2 cellular contexts compared by ENCODE assay signal in the genomic region with DNA sequence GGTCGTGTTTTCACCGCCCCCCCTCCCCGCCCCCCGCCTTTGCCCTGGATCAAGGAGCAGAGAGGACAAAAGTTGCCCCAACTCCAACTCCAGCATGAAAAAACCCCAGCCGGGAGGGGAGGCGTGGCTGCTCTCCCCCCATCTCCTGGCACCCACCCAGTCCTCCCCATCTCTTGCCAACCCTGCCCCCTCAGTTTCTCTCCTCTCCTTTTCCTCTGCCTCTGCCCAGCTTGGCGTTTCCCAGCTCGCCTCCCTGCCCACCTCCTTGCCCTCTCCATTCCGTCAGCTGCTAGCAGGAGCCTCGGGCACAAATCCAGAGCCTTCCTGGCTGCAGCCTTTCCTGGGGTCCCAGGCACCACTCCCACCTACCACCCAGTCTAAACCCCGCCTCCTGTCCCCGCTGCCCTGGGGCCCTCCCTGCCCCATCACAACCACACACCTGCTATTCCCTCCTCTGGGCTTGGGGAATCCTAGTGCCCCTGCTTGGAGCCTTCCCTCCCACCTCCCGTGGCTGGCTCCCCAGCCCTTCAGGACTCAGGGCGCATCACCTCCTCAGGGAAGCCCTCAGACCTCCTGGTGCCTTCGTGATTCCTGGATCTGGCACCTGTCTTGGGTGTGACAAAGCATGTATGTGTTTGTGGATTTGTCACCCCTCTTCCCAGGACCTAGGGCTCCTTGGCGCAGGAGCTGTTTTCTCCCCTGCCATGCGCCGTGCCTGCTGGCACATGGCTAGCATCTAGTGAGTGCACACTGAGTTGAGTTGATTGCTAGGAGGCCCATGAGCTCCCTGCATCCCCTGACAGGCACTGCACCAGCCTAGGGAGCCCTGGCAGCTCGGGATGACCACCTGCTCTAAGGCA.
TF ChIP-seq lines count a peak whose summit lies in the region.

No MANE protein-coding gene starts in this region.

TF ChIP-seq in SK-N-SH, 30 proteins besides CTCF, POLR2A, EP300 and RAD21 (continued from another document):
- TF ChIP-seq, protein P1, sequence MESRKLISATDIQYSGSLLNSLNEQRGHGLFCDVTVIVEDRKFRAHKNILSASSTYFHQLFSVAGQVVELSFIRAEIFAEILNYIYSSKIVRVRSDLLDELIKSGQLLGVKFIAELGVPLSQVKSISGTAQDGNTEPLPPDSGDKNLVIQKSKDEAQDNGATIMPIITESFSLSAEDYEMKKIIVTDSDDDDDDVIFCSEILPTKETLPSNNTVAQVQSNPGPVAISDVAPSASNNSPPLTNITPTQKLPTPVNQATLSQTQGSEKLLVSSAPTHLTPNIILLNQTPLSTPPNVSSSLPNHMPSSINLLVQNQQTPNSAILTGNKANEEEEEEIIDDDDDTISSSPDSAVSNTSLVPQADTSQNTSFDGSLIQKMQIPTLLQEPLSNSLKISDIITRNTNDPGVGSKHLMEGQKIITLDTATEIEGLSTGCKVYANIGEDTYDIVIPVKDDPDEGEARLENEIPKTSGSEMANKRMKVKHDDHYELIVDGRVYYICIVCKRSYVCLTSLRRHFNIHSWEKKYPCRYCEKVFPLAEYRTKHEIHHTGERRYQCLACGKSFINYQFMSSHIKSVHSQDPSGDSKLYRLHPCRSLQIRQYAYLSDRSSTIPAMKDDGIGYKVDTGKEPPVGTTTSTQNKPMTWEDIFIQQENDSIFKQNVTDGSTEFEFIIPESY (IDR thresholded peaks at IDR 0.05; ENCODE audit: borderline replicate concordance, low read depth): no peak
- TF ChIP-seq GATA2 (CRISPR knock-in tag; IDR thresholded peaks at IDR 0.05): no peak
- TF ChIP-seq, protein P2, sequence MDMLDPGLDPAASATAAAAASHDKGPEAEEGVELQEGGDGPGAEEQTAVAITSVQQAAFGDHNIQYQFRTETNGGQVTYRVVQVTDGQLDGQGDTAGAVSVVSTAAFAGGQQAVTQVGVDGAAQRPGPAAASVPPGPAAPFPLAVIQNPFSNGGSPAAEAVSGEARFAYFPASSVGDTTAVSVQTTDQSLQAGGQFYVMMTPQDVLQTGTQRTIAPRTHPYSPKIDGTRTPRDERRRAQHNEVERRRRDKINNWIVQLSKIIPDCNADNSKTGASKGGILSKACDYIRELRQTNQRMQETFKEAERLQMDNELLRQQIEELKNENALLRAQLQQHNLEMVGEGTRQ (IDR thresholded peaks at IDR 0.05; ENCODE audit: borderline replicate concordance, low read depth, low read length): no peak
- TF ChIP-seq FOSL2 (IDR thresholded peaks at IDR 0.05; ENCODE audit: borderline replicate concordance, low read depth): no peak
- TF ChIP-seq RFX5 (IDR thresholded peaks at IDR 0.05; ENCODE audit: low read length): no peak
- TF ChIP-seq MAX (IDR thresholded peaks at IDR 0.05; ENCODE audit: low read depth): no peak
- no peak for TF ChIP-seq RCOR1 (IDR thresholded peaks at IDR 0.05; ENCODE audit: low read length)
- TF ChIP-seq, protein P3, sequence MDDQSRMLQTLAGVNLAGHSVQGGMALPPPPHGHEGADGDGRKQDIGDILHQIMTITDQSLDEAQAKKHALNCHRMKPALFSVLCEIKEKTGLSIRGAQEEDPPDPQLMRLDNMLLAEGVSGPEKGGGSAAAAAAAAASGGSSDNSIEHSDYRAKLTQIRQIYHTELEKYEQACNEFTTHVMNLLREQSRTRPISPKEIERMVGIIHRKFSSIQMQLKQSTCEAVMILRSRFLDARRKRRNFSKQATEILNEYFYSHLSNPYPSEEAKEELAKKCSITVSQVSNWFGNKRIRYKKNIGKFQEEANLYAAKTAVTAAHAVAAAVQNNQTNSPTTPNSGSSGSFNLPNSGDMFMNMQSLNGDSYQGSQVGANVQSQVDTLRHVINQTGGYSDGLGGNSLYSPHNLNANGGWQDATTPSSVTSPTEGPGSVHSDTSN (IDR thresholded peaks at IDR 0.05): no peak

TF ChIP-seq in SK-N-SH treated with all-trans-retinoic acid at 6 μM for 48 hours, 23 proteins besides CTCF, POLR2A, EP300 and RAD21 (continued from another document):
- no peak for TF ChIP-seq ZNF565 (CRISPR knock-in tag; conservative IDR thresholded peaks at IDR 0.05; ENCODE audit: low read depth)
- TF ChIP-seq ZC3H10 (CRISPR knock-in tag; IDR thresholded peaks at IDR 0.05): no peak
- TF ChIP-seq TCF4 (CRISPR knock-in tag; IDR thresholded peaks at IDR 0.05; ENCODE audit: borderline replicate concordance): no peak
- no peak for TF ChIP-seq ARNTL (CRISPR knock-in tag; IDR thresholded peaks at IDR 0.05; ENCODE audit: borderline replicate concordance, low read depth)
- TF ChIP-seq, protein P4, sequence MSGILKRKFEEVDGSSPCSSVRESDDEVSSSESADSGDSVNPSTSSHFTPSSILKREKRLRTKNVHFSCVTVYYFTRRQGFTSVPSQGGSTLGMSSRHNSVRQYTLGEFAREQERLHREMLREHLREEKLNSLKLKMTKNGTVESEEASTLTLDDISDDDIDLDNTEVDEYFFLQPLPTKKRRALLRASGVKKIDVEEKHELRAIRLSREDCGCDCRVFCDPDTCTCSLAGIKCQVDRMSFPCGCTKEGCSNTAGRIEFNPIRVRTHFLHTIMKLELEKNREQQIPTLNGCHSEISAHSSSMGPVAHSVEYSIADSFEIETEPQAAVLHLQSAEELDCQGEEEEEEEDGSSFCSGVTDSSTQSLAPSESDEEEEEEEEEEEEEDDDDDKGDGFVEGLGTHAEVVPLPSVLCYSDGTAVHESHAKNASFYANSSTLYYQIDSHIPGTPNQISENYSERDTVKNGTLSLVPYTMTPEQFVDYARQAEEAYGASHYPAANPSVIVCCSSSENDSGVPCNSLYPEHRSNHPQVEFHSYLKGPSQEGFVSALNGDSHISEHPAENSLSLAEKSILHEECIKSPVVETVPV (CRISPR knock-in tag; IDR thresholded peaks at IDR 0.05): no peak
- no peak for TF ChIP-seq RARB (CRISPR knock-in tag; IDR thresholded peaks at IDR 0.05)
- TF ChIP-seq SNAI2 (CRISPR knock-in tag; IDR thresholded peaks at IDR 0.05): no peak
- TF ChIP-seq, protein P5, sequence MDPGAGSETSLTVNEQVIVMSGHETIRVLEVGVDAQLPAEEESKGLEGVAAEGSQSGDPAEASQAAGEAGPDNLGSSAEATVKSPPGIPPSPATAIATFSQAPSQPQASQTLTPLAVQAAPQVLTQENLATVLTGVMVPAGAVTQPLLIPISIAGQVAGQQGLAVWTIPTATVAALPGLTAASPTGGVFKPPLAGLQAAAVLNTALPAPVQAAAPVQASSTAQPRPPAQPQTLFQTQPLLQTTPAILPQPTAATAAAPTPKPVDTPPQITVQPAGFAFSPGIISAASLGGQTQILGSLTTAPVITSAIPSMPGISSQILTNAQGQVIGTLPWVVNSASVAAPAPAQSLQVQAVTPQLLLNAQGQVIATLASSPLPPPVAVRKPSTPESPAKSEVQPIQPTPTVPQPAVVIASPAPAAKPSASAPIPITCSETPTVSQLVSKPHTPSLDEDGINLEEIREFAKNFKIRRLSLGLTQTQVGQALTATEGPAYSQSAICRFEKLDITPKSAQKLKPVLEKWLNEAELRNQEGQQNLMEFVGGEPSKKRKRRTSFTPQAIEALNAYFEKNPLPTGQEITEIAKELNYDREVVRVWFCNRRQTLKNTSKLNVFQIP (CRISPR knock-in tag; IDR thresholded peaks at IDR 0.05; ENCODE audit: borderline replicate concordance, low read depth): no peak
- TF ChIP-seq ISL1 (CRISPR knock-in tag; IDR thresholded peaks at IDR 0.05): no peak
- TF ChIP-seq TOX (CRISPR knock-in tag; IDR thresholded peaks at IDR 0.05; ENCODE audit: borderline replicate concordance): no peak
- TF ChIP-seq BACH2 (CRISPR knock-in tag; IDR thresholded peaks at IDR 0.05; ENCODE audit: borderline replicate concordance): no peak
